In genomic region chr22:22920104-22920654, GRCh38 we compare ENCODE assay signal across 29 cellular contexts. TPM values are rescaled to one million over a fixed set of nuclear protein-coding genes. Genes with fewer than 3 reads are reported as not detected.
"Had no signal": no experiment of that assay in that cellular context is flagged by ENCODE, and none has a peak within 500 bp of the region (broad histone marks: within the 10 kb centered on the region; RNA-seq: fewer than 3 reads in every experiment).

No MANE protein-coding gene starts in this region.

- H3K4me1 ChIP-seq: heart left ventricle, psoas muscle, right lobe of liver, tibial artery, upper lobe of left lung, uterus had no signal

- ATAC-seq: esophagus mucosa, heart left ventricle, left colon, left ventricle myocardium superior, psoas muscle, right lobe of liver had no signal

- DNase-seq: cortex of kidney; dorsolateral prefrontal cortex; effector CD8-positive, alpha-beta T cell; hippocampal formation; left colon; mesenchymal stem cell; midbrain; psoas muscle; retina; right lobe of liver; stimulated activated CD4-positive, alpha-beta T cell treated with anti-CD3 and anti-CD28 coated beads, Interleukin-2, amount 100 ng/mL, for 24 hours; stimulated activated CD4-positive, alpha-beta T cell treated with anti-CD3 and anti-CD28 coated beads, Interleukin-4, amount 100 ng/mL, for 4 hours; tibial artery; upper lobe of left lung; uterus had no signal

- H3K9me3 Mint-ChIP-seq: nephron; stimulated activated naive CD8-positive, alpha-beta T cell treated with anti-CD3 and anti-CD28 coated beads, Interleukin-15, Interleukin-2, amounts not matched to agents 100 ng/mL and 50 ng/mL, for 24 hours had no signal

- H3K4me3 ChIP-seq: dorsolateral prefrontal cortex, heart left ventricle, lung, psoas muscle, right lobe of liver, tibial artery, upper lobe of left lung, uterus had no signal

- H3K9me3 ChIP-seq: heart left ventricle, neutrophil, psoas muscle, right lobe of liver, tibial artery, upper lobe of left lung, uterus had no signal

- H3K27ac Mint-ChIP-seq: nephron; stimulated activated naive CD8-positive, alpha-beta T cell treated with anti-CD3 and anti-CD28 coated beads, Interleukin-15, Interleukin-2, amounts not matched to agents 100 ng/mL and 50 ng/mL, for 24 hours had no signal

- H3K4me1 Mint-ChIP-seq: nephron had no signal

- H3K36me3 ChIP-seq: heart left ventricle, neutrophil, right lobe of liver, tibial artery, upper lobe of left lung, uterus had no signal

- H3K27me3 ChIP-seq: heart left ventricle, neutrophil, right lobe of liver, upper lobe of left lung, uterus had no signal

- H3K27ac ChIP-seq: dorsolateral prefrontal cortex, heart left ventricle, neutrophil, psoas muscle, right lobe of liver, tibial artery, upper lobe of left lung, uterus had no signal

- H3K4me3 Mint-ChIP-seq: nephron; stimulated activated naive CD8-positive, alpha-beta T cell treated with anti-CD3 and anti-CD28 coated beads, Interleukin-15, Interleukin-2, amounts not matched to agents 100 ng/mL and 50 ng/mL, for 24 hours had no signal

- H3K27me3 Mint-ChIP-seq: stimulated activated naive CD8-positive, alpha-beta T cell treated with anti-CD3 and anti-CD28 coated beads, Interleukin-15, Interleukin-2, amounts not matched to agents 100 ng/mL and 50 ng/mL, for 24 hours had no signal

RNA-seq across cellular contexts. Expression of gene IGLL5, which starts 32.6 kb away (rescaled TPM):
- total RNA-seq: fibroblast of lung, frontal cortex, glomerular endothelial cell, kidney epithelial cell, osteoblast, skeletal muscle tissue, temporal lobe had no signal
- polyA plus RNA-seq: fibroblast of lung had no signal
